8 cellular contexts compared by ENCODE assay signal in the genomic region with DNA sequence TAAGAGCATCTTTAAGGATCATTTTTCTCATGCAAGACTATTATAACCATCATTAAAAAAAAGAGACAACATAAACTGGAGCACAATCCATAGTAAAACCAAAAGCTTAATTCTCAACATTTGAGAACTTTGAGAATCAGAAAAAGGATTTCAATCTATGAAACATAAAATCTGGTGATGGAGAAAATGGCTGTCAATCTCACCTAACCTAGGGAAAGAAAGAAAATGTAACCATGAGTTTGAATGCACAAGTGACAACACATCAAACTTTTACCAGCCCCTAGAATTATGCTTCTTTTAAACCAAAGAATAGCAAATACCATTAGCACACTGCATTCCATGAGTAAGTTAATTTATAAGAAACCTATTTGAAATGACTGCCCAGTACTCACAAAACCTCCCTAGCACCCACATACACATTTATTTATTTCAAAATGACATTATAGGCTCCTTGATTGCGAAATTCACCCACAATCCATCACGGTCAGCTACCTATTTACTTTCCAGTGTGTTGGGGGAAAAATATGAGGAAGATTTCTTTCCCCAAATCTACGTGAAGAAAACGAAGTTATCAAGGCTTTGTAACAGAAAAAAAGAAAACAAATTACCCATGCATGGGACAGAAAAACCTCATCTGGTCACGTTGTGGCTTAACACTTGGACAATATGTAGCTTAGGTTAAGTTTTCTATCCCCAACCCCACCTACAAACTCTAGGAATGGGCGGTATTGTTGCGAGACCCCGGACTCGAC. TPM values are rescaled to one million over a fixed set of nuclear protein-coding genes. Genes with fewer than 3 reads are reported as not detected.
DNase-seq lines count a peak whose midpoint lies in the region; ATAC-seq, FAIRE-seq and TF ChIP-seq lines count a peak whose summit lies in the region.

No MANE protein-coding gene starts in this region.

- TF ChIP-seq RAD21 in K562 (CRISPR knock-in tag; conservative IDR thresholded peaks at IDR 0.05 in 1 of 2, IDR thresholded peaks at IDR 0.05 in 1 of 2), result no peak

- peak overlapping the region; percentile 83 to 97 for H3K9ac ChIP-seq in K562 (ENCODE audit: insufficient read depth in 1 of 2, low read depth in 2 of 2, low read length in 2 of 2)

- H2AFZ ChIP-seq in K562 (ENCODE audit: low read depth, low read length), result peak overlapping the region; percentile 97

- H4K20me1 ChIP-seq in K562 (replicated peaks; ENCODE audit: control insufficient read depth, insufficient read depth, low read length), result peaks cover 7% of the 10 kb centered on the region; the same call in 1 of the 2 replicates

- TF ChIP-seq EP300 in K562 (IDR thresholded peaks at IDR 0.05; ENCODE audit: low read length), result no peak

- H3K79me2 ChIP-seq in K562 (ENCODE audit: control insufficient read depth, insufficient read depth, low read length), result peaks cover 69% of the 10 kb centered on the region

- H3K4me2 ChIP-seq in K562 (ENCODE audit: insufficient read depth, low read length), result peak overlapping the region; percentile 94

- H3K9me3 ChIP-seq in K562 (replicated peaks; ENCODE audit: control insufficient read depth, insufficient read depth, low read depth, low read length) (no peaks in the 10 kb centered on the region), lung (ENCODE audit: control insufficient read depth in 2 of 2, insufficient read depth in 1 of 2, low read length in 1 of 2) (no peaks in the 10 kb centered on the region), uterus (no peaks in the 10 kb centered on the region)

- H3K4me1 ChIP-seq in K562 (replicated peaks in 1 of 2; ENCODE audit: control insufficient read depth in 2 of 2, insufficient read depth in 2 of 2, low read length in 2 of 2), result peaks cover 7 to 30% of the 10 kb centered on the region in 2 experiments; a peak in 3 of 5 replicates
- peaks cover 0 to 11% of the 10 kb centered on the region in 2 donors for H3K4me1 ChIP-seq in lung (ENCODE audit: control insufficient read depth in 2 of 2, insufficient read depth in 2 of 2, low read length in 2 of 2)
- H3K4me1 ChIP-seq in uterus, result no peaks in the 10 kb centered on the region

- ATAC-seq in K562, result no peak
- no peak for ATAC-seq in lung (ENCODE audit: insufficient read depth, low FRiP score)
- no peak for ATAC-seq in GM19351 (IDR thresholded peaks at IDR 0.05; ENCODE audit: unreplicated experiment)
- ATAC-seq in HG02623 (IDR thresholded peaks at IDR 0.05; ENCODE audit: unreplicated experiment), result no peak

- DNase-seq in D721Med (ENCODE audit: insufficient read length, low spot score) (no peak), LHCN-M2 (ENCODE audit: low read depth) (peak; percentile 19), K562 (ENCODE audit: extremely low read depth in 1 of 4, low spot score in 3 of 4) (no peak), lung (ENCODE audit: low spot score) (no peak), uterus (no peak)
- DNase-seq in stimulated activated CD4-positive, alpha-beta T cell treated with anti-CD3 and anti-CD28 coated beads, Interleukin-2, amount 100 ng/mL, for 48 hours, result no peak

- TF ChIP-seq CTCF in D721Med (IDR thresholded peaks at IDR 0.05; ENCODE audit: insufficient read depth, missing control alignments), result no peak
- TF ChIP-seq CTCF in K562 (IDR thresholded peaks at IDR 0.05 in 2 of 3, conservative IDR thresholded peaks at IDR 0.05 in 1 of 3; ENCODE audit: insufficient read depth in 2 of 3, low read depth in 1 of 3, low read length in 3 of 3), result no peak
- no peak for TF ChIP-seq CTCF in lung (IDR thresholded peaks at IDR 0.05; ENCODE audit: control extremely low read depth, extremely low read depth)
- no peak for TF ChIP-seq CTCF in uterus (IDR thresholded peaks at IDR 0.05)

- H3K27me3 ChIP-seq in K562 (ENCODE audit: control insufficient read depth in 2 of 2, insufficient read depth in 2 of 2, low read length in 2 of 2) (no peaks in the 10 kb centered on the region), lung (ENCODE audit: control insufficient read depth, insufficient read depth) (no peaks in the 10 kb centered on the region), uterus (no peaks in the 10 kb centered on the region)

- H3K9me1 ChIP-seq in K562 (ENCODE audit: control insufficient read depth, insufficient read depth, low read length), result no peaks in the 10 kb centered on the region

- CTCF ChIA-PET in K562 (lab: Yijun Ruan, JAX; ENCODE audit: low intra/inter-chr PET ratio), result no interaction called here

- 0% methylated on average over 9 of the region's 9 CpGs for WGBS in K562 (ENCODE audit: insufficient coverage, low coverage, missing lambda C conversion rate)
- WGBS in lung, 2 donors, result 2 to 5% methylated on average over 9 of the region's 9 CpGs

- H3K27ac ChIP-seq in K562 (ENCODE audit: extremely low read depth, low read depth, low read length) (peak overlapping the region; percentile 84), lung (ENCODE audit: low read depth in 1 of 2, low read length in 1 of 2) (peak overlapping the region; percentile 55 to 95), uterus (peak overlapping the region; percentile 86 to 90)

- TF ChIP-seq POLR2A in K562 (conservative IDR thresholded peaks at IDR 0.05) (no peak), uterus (IDR thresholded peaks at IDR 0.05) (no peak)

- FAIRE-seq in D721Med (lab: Jason Lieb, UNC) (peak; percentile 16), K562 (lab: Jason Lieb, UNC) (no peak)

- H3K36me3 ChIP-seq in K562 (ENCODE audit: control insufficient read depth, insufficient read depth, low read length) (no peaks in the 10 kb centered on the region; the same call in none of the 3 replicates), lung (ENCODE audit: control insufficient read depth in 2 of 2, insufficient read depth in 2 of 2, low read length in 2 of 2) (no peaks in the 10 kb centered on the region), uterus (no peaks in the 10 kb centered on the region)

- POLR2A ChIA-PET in K562 (lab: Yijun Ruan, JAX), result interaction anchor here (0.6 to 2.1 kb wide), 7 partner anchors 10 to 601 kb away, joined by 3 to 10 read pairs (median 4); no protein-coding TSS in a partner anchor

- no TSS peak for BruUV-seq in K562 (replicated peaks; lab: Mats Ljungman, UMichigan)

- H3K4me3 ChIP-seq in K562, result peak overlapping the region; percentile 80
- peak overlapping the region; percentile 84 for H3K4me3 ChIP-seq in lung
- peak overlapping the region; percentile 74 to 78 for H3K4me3 ChIP-seq in uterus

- intact Hi-C loops in K562 (cut with micrococcal nuclease) (no loop called here), uterus (cut with DNase I; ENCODE audit: low total_unique reads) (no loop called here)

- in situ Hi-C loops in K562 (cut with MboI), result no loop called here

TF ChIP-seq in K562, 482 proteins besides CTCF, POLR2A, EP300 and RAD21 (continues in another document):
- TF ChIP-seq, protein P1, sequence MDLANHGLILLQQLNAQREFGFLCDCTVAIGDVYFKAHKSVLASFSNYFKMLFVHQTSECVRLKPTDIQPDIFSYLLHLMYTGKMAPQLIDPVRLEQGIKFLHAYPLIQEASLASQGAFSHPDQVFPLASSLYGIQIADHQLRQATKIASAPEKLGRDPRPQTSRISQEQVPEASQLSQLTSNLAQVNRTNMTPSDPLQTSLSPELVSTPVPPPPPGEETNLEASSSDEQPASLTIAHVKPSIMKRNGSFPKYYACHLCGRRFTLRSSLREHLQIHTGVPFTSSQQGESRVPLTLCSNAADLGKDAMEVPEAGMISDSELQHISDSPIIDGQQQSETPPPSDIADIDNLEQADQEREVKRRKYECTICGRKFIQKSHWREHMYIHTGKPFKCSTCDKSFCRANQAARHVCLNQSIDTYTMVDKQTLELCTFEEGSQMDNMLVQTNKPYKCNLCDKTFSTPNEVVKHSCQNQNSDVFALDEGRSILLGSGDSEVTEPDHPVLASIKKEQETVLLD (IDR thresholded peaks at IDR 0.05), result no peak
- TF ChIP-seq TEAD4 (IDR thresholded peaks at IDR 0.05; ENCODE audit: low read length) (no peak), TEAD4 (CRISPR knock-in tag; IDR thresholded peaks at IDR 0.05; ENCODE audit: borderline replicate concordance) (no peak), SRSF9 (IDR thresholded peaks at IDR 0.05; ENCODE audit: borderline replicate concordance, low read depth, low read length) (no peak), ZNF324 (CRISPR knock-in tag; IDR thresholded peaks at IDR 0.05) (no peak), MYNN (IDR thresholded peaks at IDR 0.05) (no peak), MYNN (CRISPR knock-in tag; IDR thresholded peaks at IDR 0.05) (no peak), RBM39 (optimal IDR thresholded peaks at IDR 0.05; ENCODE audit: low read depth, low read length) (no peak), ZNF644 (tag; IDR thresholded peaks at IDR 0.05; ENCODE audit: low read depth) (no peak)

RNA-seq across cellular contexts. Expression of gene ASCC3, which starts 0.8 kb away (rescaled TPM):
- total RNA-seq in LHCN-M2 (2014; rRNA removed) (87.1 and 87.4 TPM in 2 replicates), K562 (2014; rRNA removed) (26.6 and 27.9 TPM in 2 replicates), K562 (2014; rRNA removed; fragmentation: Illumina TruSeq; extraction: Trizol) (56.1 and 57.4 TPM in 2 replicates), K562 (2015; rRNA removed; fragmentation: Illumina TruSeq; extraction: Trizol) (45.9 and 47.4 TPM in 2 replicates), K562 (2021) (41.2 and 44.0 TPM in 2 replicates), lung (10 to 100 TPM; 33.3 to 49.2 TPM), uterus (10 to 100 TPM; 14.3 to 92.4 (median 33.2) TPM)
- 18.9 TPM for polyA plus RNA-seq in LHCN-M2 (2012)
- 27.9 and 124 TPM in 2 replicates for total RNA-seq in K562 (2011; cell fraction: chromatin; rRNA removed; ENCODE audit: low replicate concordance)
- total RNA-seq in K562 (2011; cell fraction: nucleolus; rRNA removed), result 13.8 and 19.2 TPM in 2 replicates
- 26.6 and 30.3 TPM in 2 replicates for total RNA-seq in K562 (2011; cell fraction: nucleoplasm; rRNA removed)
- polyA plus RNA-seq in K562 (2011; rRNA removed) (26.6 and 41.0 TPM in 2 replicates), K562 (2014; fragmentation: Illumina TruSeq; extraction: Trizol) (31.3 and 33.9 TPM in 2 replicates), K562 (2014; fragmentation: Nextera tagmentation; extraction: Ambion mirVana) (10 to 100 TPM; 16.1 to 18.2 TPM), K562 (2014; rRNA removed) (14.5 and 16.8 TPM in 2 replicates), lung (10 to 100 TPM in 1 of 2 donors, 1 to 10 TPM in 1; 5.3 to 10.8 TPM)
- 11.5 and 14.9 TPM in 2 replicates for polyA plus RNA-seq in K562 (2011; cell fraction: cytosol; rRNA removed)
- polyA plus RNA-seq in K562 (2011; cell fraction: nucleus; rRNA removed), result 14.7 and 20.5 TPM in 2 replicates
- 17.8 and 19.0 TPM in 2 replicates for polyA plus RNA-seq in K562 (2012)
- 109 and 121 TPM in 2 replicates for polyA minus RNA-seq in K562 (2011; rRNA and poly(A)+ RNA removed)
- polyA minus RNA-seq in K562 (2011; cell fraction: cytosol; rRNA and poly(A)+ RNA removed), result 31.6 and 35.3 TPM in 2 replicates
- 62.3 and 104 TPM in 2 replicates for polyA minus RNA-seq in K562 (2011; cell fraction: nucleus; rRNA and poly(A)+ RNA removed)
